12 cellular contexts compared by ENCODE assay signal in the genomic region with DNA sequence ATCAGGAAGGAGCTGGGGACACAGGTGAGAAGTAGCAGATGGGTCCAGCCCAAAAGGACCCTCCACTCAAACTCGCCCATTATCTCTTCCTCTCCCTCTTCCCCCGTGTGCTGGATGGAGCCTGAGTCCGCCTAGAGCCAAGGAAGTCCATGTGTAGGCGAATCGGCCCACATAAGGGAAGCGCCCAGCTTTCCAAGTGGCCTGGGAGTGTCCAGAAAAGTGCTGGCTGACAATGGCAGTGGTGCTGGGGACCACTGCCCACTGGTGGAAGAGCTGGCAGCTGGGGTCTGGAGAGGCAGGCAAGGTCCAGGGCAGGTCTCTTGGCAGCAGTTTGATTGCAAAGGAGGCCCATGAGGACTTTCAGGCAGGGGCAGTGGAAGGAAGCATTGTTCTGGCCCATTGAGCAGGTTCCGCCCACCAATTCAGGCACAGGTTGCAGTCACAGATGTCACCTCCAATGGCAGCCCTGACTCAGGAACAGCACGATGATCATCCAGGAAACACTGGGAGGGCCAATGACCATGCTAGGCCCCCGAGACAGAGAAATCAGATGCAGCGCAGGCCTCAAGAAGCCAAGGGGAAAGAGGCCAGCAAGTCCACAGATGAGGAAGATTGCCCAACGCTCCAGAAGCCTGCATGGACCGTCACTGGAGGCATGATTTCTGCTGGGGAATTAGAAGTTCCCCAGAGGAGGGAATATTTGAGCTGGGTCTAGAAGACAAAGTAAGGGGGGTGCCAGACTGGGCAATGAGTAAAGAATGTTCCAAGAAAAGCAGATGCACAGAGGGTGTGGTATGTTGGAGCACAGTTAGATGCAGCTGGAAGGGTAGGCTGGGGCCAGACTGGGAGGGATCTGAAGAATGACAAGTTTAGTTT. TPM values are rescaled to one million over a fixed set of nuclear protein-coding genes. Genes with fewer than 3 reads are reported as not detected.
DNase-seq lines count a peak whose midpoint lies in the region; ATAC-seq, FAIRE-seq and TF ChIP-seq lines count a peak whose summit lies in the region.
"Had no signal": no experiment of that assay in that cellular context is flagged by ENCODE, and none has a peak within 500 bp of the region (broad histone marks: within the 10 kb centered on the region; RNA-seq: fewer than 3 reads in every experiment).

No MANE protein-coding gene starts in this region.

- no peaks in the 10 kb centered on the region for H3K9me3 ChIP-seq in left ventricle myocardium inferior (replicated peaks)
- H3K9me3 ChIP-seq in gastrocnemius medialis, result no peaks in the 10 kb centered on the region

- in situ Hi-C loops in Caki2 (cut with HindIII; ENCODE audit: low pct_unique_long_range_greater_than_20kb, low sequenced_read_pairs), result no loop called here
- in situ Hi-C loops in gastrocnemius medialis (cut with MboI; ENCODE audit: low sequenced_read_pairs in 4 of 4), result loop anchor here (10.0 to 25.0 kb wide), 4 partner anchors 105 to 255 kb away; no protein-coding TSS in a partner anchor

- no peak for TF ChIP-seq POLR2A in gastrocnemius medialis (IDR thresholded peaks at IDR 0.05)

- FAIRE-seq in RCC 7860 (lab: Jason Lieb, UNC), result no peak
- FAIRE-seq: HepG2 had no signal

- H3K4me3 ChIP-seq in left ventricle myocardium inferior, result peak overlapping the region; percentile 78
- peak overlapping the region; percentile 70 to 92 (median 86) for H3K4me3 ChIP-seq in gastrocnemius medialis

- no peak overlapping the region for H3K27ac Mint-ChIP-seq in stimulated activated effector memory CD8-positive, alpha-beta T cell treated with anti-CD3 and anti-CD28 coated beads, Interleukin-12 subunit alpha, Interleukin-12 subunit beta, amount 100 ng/mL, for 72 hours

- intact Hi-C loops in left ventricle myocardium inferior (cut with micrococcal nuclease), result loop anchor here (10.0 kb wide), 1 partner anchor 265 kb away; no protein-coding TSS in a partner anchor
- intact Hi-C loops in gastrocnemius medialis (cut with DNase I; ENCODE audit: low total_unique reads), result loop anchor here (5.0 to 10.0 kb wide), 5 partner anchors 177 to 1192 kb away; partner anchors contain the start of genes ABHD2, IDH2, POLG and ZNF710

- H3K9me3 Mint-ChIP-seq in stimulated activated effector memory CD8-positive, alpha-beta T cell treated with anti-CD3 and anti-CD28 coated beads, Interleukin-12 subunit alpha, Interleukin-12 subunit beta, amount 100 ng/mL, for 72 hours, result no peaks in the 10 kb centered on the region

- H3K4me1 ChIP-seq in left ventricle myocardium inferior, result peaks cover 89% of the 10 kb centered on the region
- peaks cover 56 to 61% of the 10 kb centered on the region in 2 donors for H3K4me1 ChIP-seq in gastrocnemius medialis
- peaks cover 5% of the 10 kb centered on the region for H3K4me1 ChIP-seq in foreskin keratinocyte

- peak; percentile 70 for DNase-seq in Caki2 (ENCODE audit: low read depth)
- DNase-seq in RCC 7860 (ENCODE audit: low spot score), result peak; percentile 38
- no peak for DNase-seq in left ventricle myocardium inferior
- DNase-seq in gastrocnemius medialis, result peak; percentile 48 to 81
- no peak for DNase-seq in foreskin keratinocyte
- no peak for DNase-seq in stimulated activated CD8-positive, alpha-beta memory T cell treated with anti-CD3 and anti-CD28 coated beads, Interleukin-4, amount 100 ng/mL, for 48 hours
- no peak for DNase-seq in stimulated activated effector memory CD8-positive, alpha-beta T cell treated with anti-CD3 and anti-CD28 coated beads, Interleukin-12 subunit alpha, Interleukin-12 subunit beta, amount 100 ng/mL, for 72 hours (ENCODE audit: low spot score in 2 of 2)
- DNase-seq: activated CD4-positive, CD25-positive, alpha-beta regulatory T cell treated with anti-CD3 and anti-CD28 coated beads, Interleukin-2, amount 50 U/mL, for 72 hours; activated gamma-delta T cell; stimulated activated naive CD4-positive, alpha-beta T cell treated with Interleukin-2 at 50 U/mL for 16 hours had no signal

- H3K4me3 Mint-ChIP-seq in stimulated activated effector memory CD8-positive, alpha-beta T cell treated with anti-CD3 and anti-CD28 coated beads, Interleukin-12 subunit alpha, Interleukin-12 subunit beta, amount 100 ng/mL, for 72 hours, result no peak overlapping the region

- H3K36me3 ChIP-seq in left ventricle myocardium inferior (peaks cover 48% of the 10 kb centered on the region), gastrocnemius medialis (peaks cover 0 to 59% of the 10 kb centered on the region in 2 donors)

- H3K27ac ChIP-seq in left ventricle myocardium inferior (replicated peaks) (peak overlapping the region; percentile 95), gastrocnemius medialis (peak overlapping the region; percentile 92 to 99 (median 97)), foreskin keratinocyte (no peak overlapping the region)

- H3K27me3 ChIP-seq in left ventricle myocardium inferior (ENCODE audit: low read depth), result no peaks in the 10 kb centered on the region
- no peaks in the 10 kb centered on the region for H3K27me3 ChIP-seq in gastrocnemius medialis
- H3K27me3 ChIP-seq in foreskin keratinocyte, result no peaks in the 10 kb centered on the region

- TF ChIP-seq CTCF in left ventricle myocardium inferior (IDR thresholded peaks at IDR 0.05; ENCODE audit: borderline replicate concordance), result no peak
- TF ChIP-seq CTCF in gastrocnemius medialis (IDR thresholded peaks at IDR 0.05 in 4 of 5, conservative IDR thresholded peaks at IDR 0.05 in 1 of 5), result no peak
- no peak for TF ChIP-seq CTCF in foreskin keratinocyte (conservative IDR thresholded peaks at IDR 0.05)

- H3K36me3 Mint-ChIP-seq in stimulated activated effector memory CD8-positive, alpha-beta T cell treated with anti-CD3 and anti-CD28 coated beads, Interleukin-12 subunit alpha, Interleukin-12 subunit beta, amount 100 ng/mL, for 72 hours, result no peaks in the 10 kb centered on the region

- peak in 1 of 2 donors; percentile 12 for ATAC-seq in gastrocnemius medialis
- ATAC-seq in GM19395 (IDR thresholded peaks at IDR 0.05; ENCODE audit: unreplicated experiment), result no peak
- no peak for ATAC-seq in foreskin keratinocyte
- no peak for ATAC-seq in stimulated activated effector memory CD8-positive, alpha-beta T cell treated with anti-CD3 and anti-CD28 coated beads, Interleukin-12 subunit alpha, Interleukin-12 subunit beta, amount 100 ng/mL, for 72 hours

- peaks cover 13% of the 10 kb centered on the region for H3K4me1 Mint-ChIP-seq in stimulated activated effector memory CD8-positive, alpha-beta T cell treated with anti-CD3 and anti-CD28 coated beads, Interleukin-12 subunit alpha, Interleukin-12 subunit beta, amount 100 ng/mL, for 72 hours

RNA-seq across cellular contexts. Expression of gene MFGE8, which starts 3.0 kb away (rescaled TPM):
- 141 and 157 TPM in 2 replicates for total RNA-seq in Caki2 (2014; rRNA removed; shearing (Covaris generic); ENCODE audit: low replicate concordance)
- total RNA-seq in left ventricle myocardium inferior (421 TPM), gastrocnemius medialis (100 to 1,000 TPM; 239 to 437 (median 395) TPM), foreskin keratinocyte (38.2 and 85.4 TPM in 2 replicates)
- 57.2 and 120 TPM in 2 replicates for polyA plus RNA-seq in foreskin keratinocyte

RNA-seq across cellular contexts. Expression of gene HAPLN3, which starts 14.8 kb away (rescaled TPM):
- 19.4 and 20.0 TPM in 2 replicates for total RNA-seq in Caki2 (2014; rRNA removed; shearing (Covaris generic); ENCODE audit: low replicate concordance)
- total RNA-seq in left ventricle myocardium inferior (3.2 TPM), gastrocnemius medialis (1 to 10 TPM; 1.7 to 5.2 (median 2.1) TPM), foreskin keratinocyte (5.4 and 6.0 TPM in 2 replicates)
- 6.2 and 6.7 TPM in 2 replicates for polyA plus RNA-seq in foreskin keratinocyte
- total RNA-seq: HepG2 had no signal

Comparison
In these comparisons a context has a peak if more than half of its experiments do, and no peak if none do; other contexts are left out.
1. DNase-seq: peak in Caki2 (single experiment), RCC 7860 (single experiment) and gastrocnemius medialis (2 of 2); none in left ventricle myocardium inferior (single experiment), foreskin keratinocyte (0 of 2), stimulated activated CD8-positive, alpha-beta memory T cell treated with anti-CD3 and anti-CD28 coated beads, Interleukin-4, amount 100 ng/mL, for 48 hours (single experiment) and stimulated activated effector memory CD8-positive, alpha-beta T cell treated with anti-CD3 and anti-CD28 coated beads, Interleukin-12 subunit alpha, Interleukin-12 subunit beta, amount 100 ng/mL, for 72 hours (0 of 2).